ENCODE assay signal across 33 cellular contexts in genomic region chr11:57273448-57274058, GRCh38. TPM values are rescaled to one million over a fixed set of nuclear protein-coding genes. Genes with fewer than 3 reads are reported as not detected.
"Had no signal": no experiment of that assay in that cellular context is flagged by ENCODE, and none has a peak within 500 bp of the region (broad histone marks: within the 10 kb centered on the region; RNA-seq: fewer than 3 reads in every experiment).

No MANE protein-coding gene starts in this region.

- ATAC-seq: activated CD4-positive, alpha-beta T cell treated with anti-CD3 and anti-CD28 coated beads for 36 hours; activated CD4-positive, CD25-positive, alpha-beta regulatory T cell treated with anti-CD3 and anti-CD28 coated beads, Interleukin-2, amount 50 U/mL, for 24 hours; activated naive CD4-positive, alpha-beta T cell treated with anti-CD3 and anti-CD28 coated beads, Interleukin-2, amount 50 U/mL, for 72 hours; activated T-cell treated with anti-CD3 and anti-CD28 coated beads, Interleukin-2, amount 50 U/mL, for 72 hours; effector memory CD8-positive, alpha-beta T cell; gastroesophageal sphincter; heart right ventricle; T-helper 17 cell had no signal

- H3K27ac Mint-ChIP-seq: activated B cell treated with CpG ODN at 0.5 μM for 24 hours; activated CD4-positive, alpha-beta memory T cell treated with anti-CD3 and anti-CD28 coated beads, Interleukin-2, amount 10 ng/mL, durations not matched to agents 7 days and 5 days; activated CD4-positive, alpha-beta T cell treated with anti-CD3 and anti-CD28 coated beads for 36 hours; activated CD4-positive, alpha-beta T cell treated with anti-CD3 and anti-CD28 coated beads, Interleukin-2, amount 10 ng/mL, durations not matched to agents 24 days and 14 days; activated naive CD4-positive, alpha-beta T cell treated with anti-CD3 and anti-CD28 coated beads, Interleukin-2, amount 10 ng/mL, durations not matched to agents 7 days and 5 days; activated naive CD4-positive, alpha-beta T cell treated with anti-CD3 and anti-CD28 coated beads, Interleukin-2, amount 50 U/mL, for 72 hours; activated naive CD8-positive, alpha-beta T cell treated with anti-CD3 and anti-CD28 coated beads, Interleukin-2, amount 10 ng/mL, durations not matched to agents 7 days and 5 days; activated T-cell treated with anti-CD3 and anti-CD28 coated beads, Interleukin-2, amount 50 U/mL, for 24 hours; activated T-cell treated with anti-CD3 and anti-CD28 coated beads, Interleukin-2, amount 50 U/mL, for 72 hours; brain; effector memory CD8-positive, alpha-beta T cell; T-helper 17 cell; T-helper 2 cell treated with Interferon-gamma antibody and Interleukin-4, amounts not matched to agents 5 μg/mL and 100 μg/mL, for 36 hours had no signal

- H3K4me3 ChIP-seq: ascending aorta, esophagus muscularis mucosa, gastroesophageal sphincter, heart right ventricle had no signal

- H3K36me3 Mint-ChIP-seq: activated naive CD4-positive, alpha-beta T cell treated with anti-CD3 and anti-CD28 coated beads, Interleukin-2, amount 10 ng/mL, durations not matched to agents 7 days and 5 days; activated naive CD4-positive, alpha-beta T cell treated with anti-CD3 and anti-CD28 coated beads, Interleukin-2, amount 50 U/mL, for 72 hours; activated naive CD8-positive, alpha-beta T cell treated with anti-CD3 and anti-CD28 coated beads, Interleukin-2, amount 10 ng/mL, durations not matched to agents 7 days and 5 days; brain had no signal

- H3K27ac ChIP-seq: ascending aorta, esophagus muscularis mucosa, gastroesophageal sphincter, WERI-Rb-1 had no signal

- H3K27me3 ChIP-seq: ascending aorta, esophagus muscularis mucosa, gastroesophageal sphincter, heart right ventricle had no signal

- H3K4me3 Mint-ChIP-seq: activated B cell treated with CpG ODN at 0.5 μM for 24 hours; activated CD4-positive, alpha-beta memory T cell treated with anti-CD3 and anti-CD28 coated beads, Interleukin-2, amount 10 ng/mL, durations not matched to agents 7 days and 5 days; activated CD4-positive, alpha-beta T cell treated with anti-CD3 and anti-CD28 coated beads for 36 hours; activated CD4-positive, alpha-beta T cell treated with anti-CD3 and anti-CD28 coated beads, Interleukin-2, amount 10 ng/mL, durations not matched to agents 24 days and 14 days; activated naive CD4-positive, alpha-beta T cell treated with anti-CD3 and anti-CD28 coated beads, Interleukin-2, amount 10 ng/mL, durations not matched to agents 7 days and 5 days; activated naive CD8-positive, alpha-beta T cell treated with anti-CD3 and anti-CD28 coated beads, Interleukin-2, amount 10 ng/mL, durations not matched to agents 7 days and 5 days; activated T-cell treated with anti-CD3 and anti-CD28 coated beads, Interleukin-2, amount 50 U/mL, for 24 hours; activated T-cell treated with anti-CD3 and anti-CD28 coated beads, Interleukin-2, amount 50 U/mL, for 72 hours; brain; effector memory CD8-positive, alpha-beta T cell; T-helper 17 cell; T-helper 2 cell treated with Interferon-gamma antibody and Interleukin-4, amounts not matched to agents 5 μg/mL and 100 μg/mL, for 36 hours had no signal

- FAIRE-seq: colon had no signal

- H3K9me3 Mint-ChIP-seq: activated CD4-positive, alpha-beta memory T cell treated with anti-CD3 and anti-CD28 coated beads, Interleukin-2, amount 10 ng/mL, durations not matched to agents 7 days and 5 days; T-helper 2 cell treated with Interferon-gamma antibody and Interleukin-4, amounts not matched to agents 5 μg/mL and 100 μg/mL, for 36 hours had no signal

- H3K4me1 Mint-ChIP-seq: activated naive CD4-positive, alpha-beta T cell treated with anti-CD3 and anti-CD28 coated beads, Interleukin-2, amount 10 ng/mL, durations not matched to agents 7 days and 5 days had no signal

- H3K36me3 ChIP-seq: ascending aorta, esophagus muscularis mucosa, gastroesophageal sphincter, heart right ventricle, WERI-Rb-1 had no signal

- H3K4me1 ChIP-seq: ascending aorta had no signal

- DNase-seq: activated B cell treated with CpG ODN at 0.5 μM for 24 hours; activated CD4-positive, alpha-beta memory T cell treated with anti-CD3 and anti-CD28 coated beads, Interleukin-2, amount 10 ng/mL, durations not matched to agents 7 days and 5 days; activated CD4-positive, alpha-beta T cell treated with anti-CD3 and anti-CD28 coated beads for 36 hours; activated CD4-positive, alpha-beta T cell treated with anti-CD3 and anti-CD28 coated beads, Interleukin-2, amount 10 ng/mL, durations not matched to agents 24 days and 14 days; activated CD8-positive, alpha-beta memory T cell treated with anti-CD3 and anti-CD28 coated beads, Interleukin-2, amount 50 U/mL, for 48 hours; activated gamma-delta T cell; activated naive CD4-positive, alpha-beta T cell; activated naive CD4-positive, alpha-beta T cell treated with anti-CD3 and anti-CD28 coated beads, Interleukin-2, amount 10 ng/mL, durations not matched to agents 7 days and 5 days; activated naive CD8-positive, alpha-beta T cell treated with anti-CD3 and anti-CD28 coated beads, Interleukin-2, amount 10 ng/mL, durations not matched to agents 7 days and 5 days; activated T-cell treated with anti-CD3 and anti-CD28 coated beads for 4 hours; activated T-cell treated with anti-CD3 and anti-CD28 coated beads, Interleukin-2, amount 50 U/mL, for 24 hours; activated T-cell treated with anti-CD3 and anti-CD28 coated beads, Interleukin-2, amount 50 U/mL, for 72 hours; caudate nucleus; cortex of kidney; dermis blood vessel endothelial cell; effector CD4-positive, alpha-beta T cell; effector memory CD8-positive, alpha-beta T cell; foreskin melanocyte; heart right ventricle; T-helper 1 cell; T-helper 17 cell; T1000; WERI-Rb-1 had no signal

RNA-seq across cellular contexts. Expression of gene APLNR, which starts 36.5 kb away (rescaled TPM):
- total RNA-seq: activated B cell treated with CpG ODN at 0.5 μM for 24 hours; activated CD4-positive, alpha-beta memory T cell treated with anti-CD3 and anti-CD28 coated beads, Interleukin-2, amount 10 ng/mL, durations not matched to agents 7 days and 5 days; activated CD4-positive, alpha-beta T cell treated with anti-CD3 and anti-CD28 coated beads for 36 hours; activated CD4-positive, alpha-beta T cell treated with anti-CD3 and anti-CD28 coated beads, Interleukin-2, amount 10 ng/mL, durations not matched to agents 24 days and 14 days; activated naive CD4-positive, alpha-beta T cell treated with anti-CD3 and anti-CD28 coated beads, Interleukin-2, amount 50 U/mL, for 72 hours; activated naive CD8-positive, alpha-beta T cell treated with anti-CD3 and anti-CD28 coated beads, Interleukin-2, amount 10 ng/mL, durations not matched to agents 7 days and 5 days; activated T-cell treated with anti-CD3 and anti-CD28 coated beads, Interleukin-2, amount 50 U/mL, for 72 hours; chondrocyte; epithelial cell of proximal tubule; T-helper 17 cell had no signal
